8 cellular contexts compared by ENCODE assay signal in genomic region chr14:23153891-23154796, GRCh38. TPM values are rescaled to one million over a fixed set of nuclear protein-coding genes. Genes with fewer than 3 reads are reported as not detected.
DNase-seq lines count a peak whose midpoint lies in the region; ATAC-seq, FAIRE-seq and TF ChIP-seq lines count a peak whose summit lies in the region.

No MANE protein-coding gene starts in this region.

- ATAC-seq in left colon = peak; percentile 93
- no peak for ATAC-seq in HG03432 (IDR thresholded peaks at IDR 0.05; ENCODE audit: unreplicated experiment)
- ATAC-seq in GM21360 (IDR thresholded peaks at IDR 0.05; ENCODE audit: unreplicated experiment) = no peak
- ATAC-seq in stimulated activated naive B cell treated with anti-CD40 and anti-IgM and Interleukin-4, amounts not matched to agents 10 μg/mL and 1 μg/mL and 100 μg/mL, for 72 hours (replicated peaks) = no peak

- FAIRE-seq in bronchial epithelial cell (lab: Jason Lieb, UNC) = no peak

- H3K36me3 Mint-ChIP-seq in stimulated activated naive B cell treated with anti-CD40 and anti-IgM and Interleukin-4, amounts not matched to agents 10 μg/mL and 1 μg/mL and 100 μg/mL, for 72 hours = no peaks in the 10 kb centered on the region

- H3K9me3 Mint-ChIP-seq in stimulated activated naive B cell treated with anti-CD40 and anti-IgM and Interleukin-4, amounts not matched to agents 10 μg/mL and 1 μg/mL and 100 μg/mL, for 72 hours = no peaks in the 10 kb centered on the region

- no peak for TF ChIP-seq CTCF in bronchial epithelial cell (IDR thresholded peaks at IDR 0.05; ENCODE audit: insufficient read depth, low read length, severe bottlenecking)

- DNase-seq in AG08396 (ENCODE audit: low spot score) = peak; percentile 87
- peak; percentile 78 for DNase-seq in LoVo (ENCODE audit: low spot score)
- peak; percentile 81 for DNase-seq in bronchial epithelial cell (ENCODE audit: low read depth)
- DNase-seq in left colon = peak; percentile 82 to 93
- no peak for DNase-seq in stimulated activated naive B cell treated with anti-CD40 and anti-IgM and Interleukin-4, amounts not matched to agents 10 μg/mL and 1 μg/mL and 100 μg/mL, for 72 hours

- intact Hi-C loops in left colon (cut with DNase I, micrococcal nuclease) = no loop called here

- H3K4me3 ChIP-seq in bronchial epithelial cell (ENCODE audit: low read depth, low read length) = peak overlapping the region; percentile 18

- peaks cover 15 to 39% of the 10 kb centered on the region in 2 donors for H3K27me3 Mint-ChIP-seq in stimulated activated naive B cell treated with anti-CD40 and anti-IgM and Interleukin-4, amounts not matched to agents 10 μg/mL and 1 μg/mL and 100 μg/mL, for 72 hours

- H3K36me3 ChIP-seq in bronchial epithelial cell (ENCODE audit: control insufficient read depth, insufficient read depth, low read length) = no peaks in the 10 kb centered on the region

- no peak overlapping the region for H3K4me3 Mint-ChIP-seq in stimulated activated naive B cell treated with anti-CD40 and anti-IgM and Interleukin-4, amounts not matched to agents 10 μg/mL and 1 μg/mL and 100 μg/mL, for 72 hours

- H3K4me1 Mint-ChIP-seq in stimulated activated naive B cell treated with anti-CD40 and anti-IgM and Interleukin-4, amounts not matched to agents 10 μg/mL and 1 μg/mL and 100 μg/mL, for 72 hours = peaks cover 0 to 3% of the 10 kb centered on the region in 2 donors

- H3K27me3 ChIP-seq in bronchial epithelial cell (ENCODE audit: control insufficient read depth, insufficient read depth, low read length) = no peaks in the 10 kb centered on the region

- H3K27ac ChIP-seq in temporal lobe (ENCODE audit: low read depth, low read length) = peak overlapping the region; percentile 69

- no peak overlapping the region for H3K27ac Mint-ChIP-seq in stimulated activated naive B cell treated with anti-CD40 and anti-IgM and Interleukin-4, amounts not matched to agents 10 μg/mL and 1 μg/mL and 100 μg/mL, for 72 hours

RNA-seq across cellular contexts. Expression of gene SLC7A8, which starts 29.3 kb away (rescaled TPM):
- total RNA-seq in bronchial epithelial cell = 1.1 and 9.0 TPM in 2 replicates
- 10 to 100 TPM; 18.2 to 33.6 TPM for total RNA-seq in left colon
- 5.7 TPM for total RNA-seq in temporal lobe

RNA-seq across cellular contexts. Expression of gene CEBPE, which starts 35.1 kb away (rescaled TPM):
- total RNA-seq in bronchial epithelial cell (not detected in 2 replicates), left colon (not detected), temporal lobe (not detected)

RNA-seq across cellular contexts. Expression of gene CIROP, which starts 49.4 kb away (rescaled TPM):
- not detected in 2 replicates for total RNA-seq in bronchial epithelial cell
- not detected for total RNA-seq in left colon
- not detected for total RNA-seq in temporal lobe

RNA-seq across cellular contexts. Expression of gene C14orf119, which starts 58.8 kb away (rescaled TPM):
- total RNA-seq in bronchial epithelial cell (51.9 and 59.1 TPM in 2 replicates), left colon (10 to 100 TPM; 47.0 to 53.8 TPM), temporal lobe (12.8 TPM)

RNA-seq across cellular contexts. Expression of gene ACIN1, which starts 59.2 kb away (rescaled TPM):
- total RNA-seq in bronchial epithelial cell (45.3 and 45.5 TPM in 2 replicates), left colon (100 to 1,000 TPM; 110 to 119 TPM), temporal lobe (61.0 TPM)
